1 cellular context compared by ENCODE assay signal in the genomic region with DNA sequence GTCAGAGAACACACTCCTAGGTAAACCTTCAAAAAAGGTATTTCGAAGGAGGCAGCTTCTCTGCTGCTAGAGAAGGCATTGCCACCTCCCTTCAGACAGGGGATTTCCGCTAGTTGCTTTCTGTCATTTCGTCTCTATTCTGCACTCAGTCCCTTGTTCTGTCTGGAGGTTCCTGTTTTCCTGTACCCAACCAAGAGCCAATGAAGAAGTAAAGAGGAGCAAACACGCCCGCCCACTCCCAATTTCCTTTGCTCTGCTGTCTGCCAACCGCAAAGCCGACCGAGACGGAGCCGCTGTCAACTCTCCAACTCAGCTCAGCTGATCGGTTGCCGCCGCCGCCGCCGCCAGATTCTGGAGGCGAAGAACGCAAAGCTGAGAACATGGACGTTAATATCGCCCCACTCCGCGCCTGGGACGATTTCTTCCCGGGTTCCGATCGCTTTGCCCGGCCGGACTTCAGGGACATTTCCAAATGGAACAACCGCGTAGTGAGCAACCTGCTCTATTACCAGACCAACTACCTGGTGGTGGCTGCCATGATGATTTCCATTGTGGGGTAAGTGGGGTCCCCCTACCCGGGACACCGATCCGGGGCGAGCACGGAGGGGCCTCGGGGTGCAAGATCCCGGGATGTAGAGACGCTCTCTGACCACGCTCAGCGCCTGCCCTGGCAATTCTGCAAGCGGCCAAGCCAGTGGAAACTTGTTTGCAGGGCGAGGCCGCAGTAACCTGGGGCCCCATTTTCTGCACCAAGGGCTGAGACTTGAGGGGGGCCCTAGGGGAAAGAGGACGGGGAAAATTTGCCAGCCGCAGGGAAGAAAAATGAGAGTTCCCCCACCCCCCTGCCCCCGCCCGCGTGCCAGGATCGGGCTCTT.
TF ChIP-seq lines count a peak whose summit lies in the region.

A gene with protein sequence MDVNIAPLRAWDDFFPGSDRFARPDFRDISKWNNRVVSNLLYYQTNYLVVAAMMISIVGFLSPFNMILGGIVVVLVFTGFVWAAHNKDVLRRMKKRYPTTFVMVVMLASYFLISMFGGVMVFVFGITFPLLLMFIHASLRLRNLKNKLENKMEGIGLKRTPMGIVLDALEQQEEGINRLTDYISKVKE (plus strand): TSS at position 270 of the 875 bp plus-strand sequence. CDS start 111 bp downstream, at position 381.

TF ChIP-seq in HepG2, 621 proteins besides CTCF, POLR2A, EP300 and RAD21 (continued from another document and continues in another):
- TF ChIP-seq SNAPC2 (CRISPR knock-in tag; IDR thresholded peaks at IDR 0.05), result no peak
- TF ChIP-seq ZNF180 (CRISPR knock-in tag; IDR thresholded peaks at IDR 0.05; ENCODE audit: borderline replicate concordance, low read depth), result no peak
- TF ChIP-seq ZNF781 (CRISPR knock-in tag; IDR thresholded peaks at IDR 0.05; ENCODE audit: borderline replicate concordance, not compliant biosample characterization), result no peak
- no peak for TF ChIP-seq HMG20B (CRISPR knock-in tag; conservative IDR thresholded peaks at IDR 0.05)
- TF ChIP-seq, protein P1, sequence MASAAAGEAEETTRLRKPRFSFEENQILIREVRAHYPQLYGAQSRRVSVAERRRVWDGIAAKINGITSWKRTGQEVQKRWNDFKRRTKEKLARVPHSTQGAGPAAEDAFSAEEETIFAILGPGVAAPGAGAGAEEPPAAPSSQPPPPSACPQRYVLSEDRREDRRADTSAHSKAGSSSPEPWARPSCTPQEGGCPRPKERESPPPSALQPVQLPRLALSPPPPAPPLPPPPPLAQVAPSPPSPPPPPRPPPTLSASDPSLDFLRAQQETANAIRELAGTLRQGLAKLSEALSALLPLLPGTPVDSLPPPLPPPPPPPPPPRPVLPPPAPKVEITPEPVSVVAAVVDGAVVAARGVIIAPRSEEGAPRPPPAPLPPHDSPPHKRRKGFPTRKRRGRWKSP (CRISPR knock-in tag; IDR thresholded peaks at IDR 0.05), result peak; percentile 76
- TF ChIP-seq ZNF431 (CRISPR knock-in tag; IDR thresholded peaks at IDR 0.05; ENCODE audit: borderline replicate concordance, low read depth), result no peak
- no peak for TF ChIP-seq FIP1L1 (IDR thresholded peaks at IDR 0.05; ENCODE audit: borderline replicate concordance, insufficient read depth, low read depth, low read length)
- TF ChIP-seq HNRNPK (IDR thresholded peaks at IDR 0.05; ENCODE audit: low read depth, low read length, poor library complexity, severe bottlenecking), result no peak
- TF ChIP-seq EED (CRISPR knock-in tag; IDR thresholded peaks at IDR 0.05), result no peak
- no peak for TF ChIP-seq CC2D1A (CRISPR knock-in tag; IDR thresholded peaks at IDR 0.05)
- no peak for TF ChIP-seq GTF3A (CRISPR knock-in tag; conservative IDR thresholded peaks at IDR 0.05)
- TF ChIP-seq, protein P2, sequence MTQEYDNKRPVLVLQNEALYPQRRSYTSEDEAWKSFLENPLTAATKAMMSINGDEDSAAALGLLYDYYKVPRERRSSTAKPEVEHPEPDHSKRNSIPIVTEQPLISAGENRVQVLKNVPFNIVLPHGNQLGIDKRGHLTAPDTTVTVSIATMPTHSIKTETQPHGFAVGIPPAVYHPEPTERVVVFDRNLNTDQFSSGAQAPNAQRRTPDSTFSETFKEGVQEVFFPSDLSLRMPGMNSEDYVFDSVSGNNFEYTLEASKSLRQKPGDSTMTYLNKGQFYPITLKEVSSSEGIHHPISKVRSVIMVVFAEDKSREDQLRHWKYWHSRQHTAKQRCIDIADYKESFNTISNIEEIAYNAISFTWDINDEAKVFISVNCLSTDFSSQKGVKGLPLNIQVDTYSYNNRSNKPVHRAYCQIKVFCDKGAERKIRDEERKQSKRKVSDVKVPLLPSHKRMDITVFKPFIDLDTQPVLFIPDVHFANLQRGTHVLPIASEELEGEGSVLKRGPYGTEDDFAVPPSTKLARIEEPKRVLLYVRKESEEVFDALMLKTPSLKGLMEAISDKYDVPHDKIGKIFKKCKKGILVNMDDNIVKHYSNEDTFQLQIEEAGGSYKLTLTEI (CRISPR knock-in tag; conservative IDR thresholded peaks at IDR 0.05), result no peak
- no peak for TF ChIP-seq ZNF138 (CRISPR knock-in tag; IDR thresholded peaks at IDR 0.05; ENCODE audit: low read depth)
- TF ChIP-seq, protein P3, sequence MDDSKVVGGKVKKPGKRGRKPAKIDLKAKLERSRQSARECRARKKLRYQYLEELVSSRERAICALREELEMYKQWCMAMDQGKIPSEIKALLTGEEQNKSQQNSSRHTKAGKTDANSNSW (CRISPR knock-in tag; IDR thresholded peaks at IDR 0.05; ENCODE audit: borderline replicate concordance), result no peak
- no peak for TF ChIP-seq ZNF660 (CRISPR knock-in tag; IDR thresholded peaks at IDR 0.05; ENCODE audit: borderline replicate concordance, low read depth)
- TF ChIP-seq, protein P4, sequence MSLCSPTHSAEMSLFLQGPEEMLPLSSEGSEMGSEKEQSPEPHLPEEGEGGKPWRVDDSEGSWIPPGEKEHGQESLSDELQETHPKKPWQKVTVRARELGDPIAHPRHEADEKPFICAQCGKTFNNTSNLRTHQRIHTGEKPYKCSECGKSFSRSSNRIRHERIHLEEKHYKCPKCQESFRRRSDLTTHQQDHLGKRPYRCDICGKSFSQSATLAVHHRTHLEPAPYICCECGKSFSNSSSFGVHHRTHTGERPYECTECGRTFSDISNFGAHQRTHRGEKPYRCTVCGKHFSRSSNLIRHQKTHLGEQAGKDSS (CRISPR knock-in tag; IDR thresholded peaks at IDR 0.05; ENCODE audit: borderline replicate concordance, low read depth), result no peak
- TF ChIP-seq ZBTB21 (CRISPR knock-in tag; IDR thresholded peaks at IDR 0.05), result no peak
- no peak for TF ChIP-seq ZBTB3 (CRISPR knock-in tag; IDR thresholded peaks at IDR 0.05; ENCODE audit: borderline replicate concordance, low read depth)
- TF ChIP-seq ARNT2 (CRISPR knock-in tag; IDR thresholded peaks at IDR 0.05; ENCODE audit: low read depth), result no peak
- TF ChIP-seq HNRNPH1 (optimal IDR thresholded peaks at IDR 0.05; ENCODE audit: low read depth, low read length), result no peak
- no peak for TF ChIP-seq ZNF543 (CRISPR knock-in tag; IDR thresholded peaks at IDR 0.05)
- TF ChIP-seq, protein P5, sequence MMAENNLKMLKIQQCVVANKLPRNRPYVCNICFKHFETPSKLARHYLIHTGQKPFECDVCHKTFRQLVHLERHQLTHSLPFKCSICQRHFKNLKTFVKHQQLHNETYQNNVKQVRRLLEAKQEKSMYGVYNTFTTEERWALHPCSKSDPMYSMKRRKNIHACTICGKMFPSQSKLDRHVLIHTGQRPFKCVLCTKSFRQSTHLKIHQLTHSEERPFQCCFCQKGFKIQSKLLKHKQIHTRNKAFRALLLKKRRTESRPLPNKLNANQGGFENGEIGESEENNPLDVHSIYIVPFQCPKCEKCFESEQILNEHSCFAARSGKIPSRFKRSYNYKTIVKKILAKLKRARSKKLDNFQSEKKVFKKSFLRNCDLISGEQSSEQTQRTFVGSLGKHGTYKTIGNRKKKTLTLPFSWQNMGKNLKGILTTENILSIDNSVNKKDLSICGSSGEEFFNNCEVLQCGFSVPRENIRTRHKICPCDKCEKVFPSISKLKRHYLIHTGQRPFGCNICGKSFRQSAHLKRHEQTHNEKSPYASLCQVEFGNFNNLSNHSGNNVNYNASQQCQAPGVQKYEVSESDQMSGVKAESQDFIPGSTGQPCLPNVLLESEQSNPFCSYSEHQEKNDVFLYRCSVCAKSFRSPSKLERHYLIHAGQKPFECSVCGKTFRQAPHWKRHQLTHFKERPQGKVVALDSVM (CRISPR knock-in tag; IDR thresholded peaks at IDR 0.05), result no peak
- no peak for TF ChIP-seq GPN1 (CRISPR knock-in tag; IDR thresholded peaks at IDR 0.05; ENCODE audit: borderline replicate concordance)
- TF ChIP-seq PAF1 (CRISPR knock-in tag; IDR thresholded peaks at IDR 0.05), result no peak
- TF ChIP-seq ZC3H13 (CRISPR knock-in tag; IDR thresholded peaks at IDR 0.05), result no peak
- no peak for TF ChIP-seq HNRNPL (IDR thresholded peaks at IDR 0.05; ENCODE audit: low read depth, low read length)
- TF ChIP-seq PAWR (CRISPR knock-in tag; IDR thresholded peaks at IDR 0.05; ENCODE audit: borderline replicate concordance), result no peak
- no peak for TF ChIP-seq IRX3 (CRISPR knock-in tag; IDR thresholded peaks at IDR 0.05; ENCODE audit: borderline replicate concordance, low read depth)
- TF ChIP-seq ZBTB7A (CRISPR knock-in tag; IDR thresholded peaks at IDR 0.05), result no peak
- TF ChIP-seq NFE2L2 (IDR thresholded peaks at IDR 0.05; ENCODE audit: low read length), result no peak
- TF ChIP-seq, protein P6, sequence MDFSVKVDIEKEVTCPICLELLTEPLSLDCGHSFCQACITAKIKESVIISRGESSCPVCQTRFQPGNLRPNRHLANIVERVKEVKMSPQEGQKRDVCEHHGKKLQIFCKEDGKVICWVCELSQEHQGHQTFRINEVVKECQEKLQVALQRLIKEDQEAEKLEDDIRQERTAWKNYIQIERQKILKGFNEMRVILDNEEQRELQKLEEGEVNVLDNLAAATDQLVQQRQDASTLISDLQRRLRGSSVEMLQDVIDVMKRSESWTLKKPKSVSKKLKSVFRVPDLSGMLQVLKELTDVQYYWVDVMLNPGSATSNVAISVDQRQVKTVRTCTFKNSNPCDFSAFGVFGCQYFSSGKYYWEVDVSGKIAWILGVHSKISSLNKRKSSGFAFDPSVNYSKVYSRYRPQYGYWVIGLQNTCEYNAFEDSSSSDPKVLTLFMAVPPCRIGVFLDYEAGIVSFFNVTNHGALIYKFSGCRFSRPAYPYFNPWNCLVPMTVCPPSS (IDR thresholded peaks at IDR 0.05), result no peak
- TF ChIP-seq, protein P7, sequence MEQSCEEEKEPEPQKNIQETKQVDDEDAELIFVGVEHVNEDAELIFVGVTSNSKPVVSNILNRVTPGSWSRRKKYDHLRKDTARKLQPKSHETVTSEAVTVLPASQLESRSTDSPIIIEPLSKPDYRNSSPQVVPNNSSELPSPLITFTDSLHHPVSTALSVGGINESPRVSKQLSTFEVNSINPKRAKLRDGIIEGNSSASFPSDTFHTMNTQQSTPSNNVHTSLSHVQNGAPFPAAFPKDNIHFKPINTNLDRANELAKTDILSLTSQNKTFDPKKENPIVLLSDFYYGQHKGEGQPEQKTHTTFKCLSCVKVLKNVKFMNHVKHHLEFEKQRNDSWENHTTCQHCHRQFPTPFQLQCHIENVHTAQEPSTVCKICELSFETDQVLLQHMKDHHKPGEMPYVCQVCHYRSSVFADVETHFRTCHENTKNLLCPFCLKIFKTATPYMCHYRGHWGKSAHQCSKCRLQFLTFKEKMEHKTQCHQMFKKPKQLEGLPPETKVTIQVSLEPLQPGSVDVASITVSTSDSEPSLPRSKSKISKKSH (CRISPR knock-in tag; IDR thresholded peaks at IDR 0.05; ENCODE audit: borderline replicate concordance), result no peak
- peak; percentile 52; the same call in 1 of the 2 replicates for TF ChIP-seq FOXA3 (CRISPR knock-in tag; IDR thresholded peaks at IDR 0.05)
- no peak for TF ChIP-seq PCBP2 (optimal IDR thresholded peaks at IDR 0.05; ENCODE audit: low read depth, low read length, poor library complexity, severe bottlenecking)
- peak; percentile 81 for TF ChIP-seq KMT2A (CRISPR knock-in tag; IDR thresholded peaks at IDR 0.05)
- TF ChIP-seq SIN3B (IDR thresholded peaks at IDR 0.05; ENCODE audit: low read length), result no peak
- no peak for TF ChIP-seq ZNF224 (CRISPR knock-in tag; IDR thresholded peaks at IDR 0.05)
- TF ChIP-seq, protein P8, sequence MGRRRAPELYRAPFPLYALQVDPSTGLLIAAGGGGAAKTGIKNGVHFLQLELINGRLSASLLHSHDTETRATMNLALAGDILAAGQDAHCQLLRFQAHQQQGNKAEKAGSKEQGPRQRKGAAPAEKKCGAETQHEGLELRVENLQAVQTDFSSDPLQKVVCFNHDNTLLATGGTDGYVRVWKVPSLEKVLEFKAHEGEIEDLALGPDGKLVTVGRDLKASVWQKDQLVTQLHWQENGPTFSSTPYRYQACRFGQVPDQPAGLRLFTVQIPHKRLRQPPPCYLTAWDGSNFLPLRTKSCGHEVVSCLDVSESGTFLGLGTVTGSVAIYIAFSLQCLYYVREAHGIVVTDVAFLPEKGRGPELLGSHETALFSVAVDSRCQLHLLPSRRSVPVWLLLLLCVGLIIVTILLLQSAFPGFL (CRISPR knock-in tag; IDR thresholded peaks at IDR 0.05), result no peak
- TF ChIP-seq ZNF672 (CRISPR knock-in tag; IDR thresholded peaks at IDR 0.05), result no peak
- TF ChIP-seq, protein P9, sequence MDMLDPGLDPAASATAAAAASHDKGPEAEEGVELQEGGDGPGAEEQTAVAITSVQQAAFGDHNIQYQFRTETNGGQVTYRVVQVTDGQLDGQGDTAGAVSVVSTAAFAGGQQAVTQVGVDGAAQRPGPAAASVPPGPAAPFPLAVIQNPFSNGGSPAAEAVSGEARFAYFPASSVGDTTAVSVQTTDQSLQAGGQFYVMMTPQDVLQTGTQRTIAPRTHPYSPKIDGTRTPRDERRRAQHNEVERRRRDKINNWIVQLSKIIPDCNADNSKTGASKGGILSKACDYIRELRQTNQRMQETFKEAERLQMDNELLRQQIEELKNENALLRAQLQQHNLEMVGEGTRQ (IDR thresholded peaks at IDR 0.05; ENCODE audit: low read depth, low read length), result no peak
- TF ChIP-seq, protein P9 (CRISPR knock-in tag; IDR thresholded peaks at IDR 0.05; ENCODE audit: borderline replicate concordance), result no peak
- TF ChIP-seq ZNF446 (CRISPR knock-in tag; IDR thresholded peaks at IDR 0.05), result no peak
- no peak for TF ChIP-seq ZFP36L1 (CRISPR knock-in tag; IDR thresholded peaks at IDR 0.05)
- no peak for TF ChIP-seq CHD4 (IDR thresholded peaks at IDR 0.05; ENCODE audit: borderline replicate concordance, low read length)
- no peak; the same call in 1 of the 2 replicates for TF ChIP-seq YEATS2 (CRISPR knock-in tag; IDR thresholded peaks at IDR 0.05; ENCODE audit: borderline replicate concordance)
- TF ChIP-seq CAMTA2 (CRISPR knock-in tag; IDR thresholded peaks at IDR 0.05; ENCODE audit: borderline replicate concordance), result no peak
- no peak; the same call in 1 of the 2 replicates for TF ChIP-seq HMG20A (CRISPR knock-in tag; IDR thresholded peaks at IDR 0.05; ENCODE audit: borderline replicate concordance)
- TF ChIP-seq, protein P10, sequence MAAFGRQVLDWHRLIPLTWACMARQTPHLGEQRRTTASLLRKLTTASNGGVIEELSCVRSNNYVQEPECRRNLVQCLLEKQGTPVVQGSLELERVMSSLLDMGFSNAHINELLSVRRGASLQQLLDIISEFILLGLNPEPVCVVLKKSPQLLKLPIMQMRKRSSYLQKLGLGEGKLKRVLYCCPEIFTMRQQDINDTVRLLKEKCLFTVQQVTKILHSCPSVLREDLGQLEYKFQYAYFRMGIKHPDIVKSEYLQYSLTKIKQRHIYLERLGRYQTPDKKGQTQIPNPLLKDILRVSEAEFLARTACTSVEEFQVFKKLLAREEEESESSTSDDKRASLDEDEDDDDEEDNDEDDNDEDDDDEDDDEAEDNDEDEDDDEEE (CRISPR knock-in tag; IDR thresholded peaks at IDR 0.05), result no peak
- no peak for TF ChIP-seq ZNF264 (CRISPR knock-in tag; IDR thresholded peaks at IDR 0.05)
- TF ChIP-seq FOSL2 (CRISPR knock-in tag; IDR thresholded peaks at IDR 0.05), result peak; percentile 26; the same call in 1 of the 2 replicates
- no peak for TF ChIP-seq ZNF44 (CRISPR knock-in tag; IDR thresholded peaks at IDR 0.05)
- no peak for TF ChIP-seq ATAD3A (CRISPR knock-in tag; IDR thresholded peaks at IDR 0.05)
- no peak for TF ChIP-seq SP1 (IDR thresholded peaks at IDR 0.05)
- TF ChIP-seq SP1 (CRISPR knock-in tag; IDR thresholded peaks at IDR 0.05), result no peak; the same call in 1 of the 2 replicates
- no peak for TF ChIP-seq ZNF878 (CRISPR knock-in tag; IDR thresholded peaks at IDR 0.05)
- no peak for TF ChIP-seq NAIF1 (CRISPR knock-in tag; IDR thresholded peaks at IDR 0.05; ENCODE audit: borderline replicate concordance)
- peak; percentile 80 for TF ChIP-seq HDAC1 (CRISPR knock-in tag; IDR thresholded peaks at IDR 0.05)
